25 cellular contexts compared by ENCODE assay signal in genomic region chr15:28013976-28014375, GRCh38.
DNase-seq lines count a peak whose midpoint lies in the region; ATAC-seq, FAIRE-seq and TF ChIP-seq lines count a peak whose summit lies in the region.
"Had no signal": no experiment of that assay in that cellular context is flagged by ENCODE, and none has a peak within 500 bp of the region (broad histone marks: within the 10 kb centered on the region; RNA-seq: fewer than 3 reads in every experiment).

No MANE protein-coding gene starts in this region.

- H3K4me1 ChIP-seq in colonic mucosa = no peaks in the 10 kb centered on the region
- H3K4me1 ChIP-seq in vagina = no peaks in the 10 kb centered on the region
- H3K4me1 ChIP-seq in kidney (ENCODE audit: control insufficient read depth in 1 of 2, insufficient read depth in 1 of 2, low read depth in 1 of 2, low read length in 2 of 2) = no peaks in the 10 kb centered on the region
- H3K4me1 ChIP-seq: BE2C had no signal

- no peak for FAIRE-seq in kidney (lab: Jason Lieb, UNC)
- FAIRE-seq: A204.1, G401.6, GM12891, GM19239 had no signal

- DNase-seq in colonic mucosa = peak; percentile 8
- DNase-seq in left lobe of liver (ENCODE audit: low spot score) = peak; percentile 30
- peak; percentile 68 for DNase-seq in mesenteric fat pad (ENCODE audit: low spot score)
- DNase-seq in vagina (ENCODE audit: extremely low spot score in 2 of 2) = peak; percentile 56 to 77
- DNase-seq in DMS79 (lab: John Stamatoyannopoulos, UW) = no peak
- no peak for DNase-seq in NCI-H1417 (lab: John Stamatoyannopoulos, UW)
- no peak for DNase-seq in kidney
- DNase-seq: 8988T; ACHN; BE2C; C1 segment of cervical spinal cord; CD4-positive, alpha-beta memory T cell; CD4-positive, CD25-positive, alpha-beta regulatory T cell; CD8-positive, alpha-beta memory T cell; COR-L47; DMS 273 treated with DMSO at 0.1 percent for 48 hours; DMS153; DMS53; DMS79 treated with DMSO at 0.1 percent for 48 hours; GF-D8 had no signal

- H3K9me3 ChIP-seq in colonic mucosa (no peaks in the 10 kb centered on the region), vagina (no peaks in the 10 kb centered on the region), kidney (ENCODE audit: control insufficient read depth in 1 of 2, low read length in 2 of 2) (no peaks in the 10 kb centered on the region)
- H3K9me3 ChIP-seq: BE2C had no signal

- H3K4me3 ChIP-seq in colonic mucosa (no peak overlapping the region), vagina (no peak overlapping the region), kidney (ENCODE audit: low read length in 2 of 2) (no peak overlapping the region)
- H3K4me3 ChIP-seq: BLaER1 had no signal

- intact Hi-C loops in colonic mucosa (cut with DNase I) (no loop called here), vagina (cut with DNase I) (no loop called here), kidney (cut with DNase I) (no loop called here)

- TF ChIP-seq CTCF in colonic mucosa (IDR thresholded peaks at IDR 0.05) (no peak), vagina (IDR thresholded peaks at IDR 0.05) (no peak), kidney (IDR thresholded peaks at IDR 0.05; ENCODE audit: borderline replicate concordance, extremely low read depth, insufficient read depth) (no peak)

- H3K27ac ChIP-seq in colonic mucosa = no peak overlapping the region
- H3K27ac ChIP-seq in vagina = no peak overlapping the region
- H3K27ac ChIP-seq in kidney (ENCODE audit: low read depth in 2 of 2, low read length in 2 of 2) = no peak overlapping the region
- H3K27ac ChIP-seq: BLaER1 had no signal

- no peaks in the 10 kb centered on the region for H3K27me3 ChIP-seq in colonic mucosa
- H3K27me3 ChIP-seq in vagina = no peaks in the 10 kb centered on the region
- H3K27me3 ChIP-seq: BE2C, BLaER1 had no signal

- H3K36me3 ChIP-seq in colonic mucosa (no peaks in the 10 kb centered on the region), vagina (no peaks in the 10 kb centered on the region), kidney (ENCODE audit: control insufficient read depth in 1 of 2, insufficient read depth in 2 of 2, low read length in 2 of 2) (no peaks in the 10 kb centered on the region)
- H3K36me3 ChIP-seq: BE2C, BLaER1 had no signal

- no peak overlapping the region for H3K9ac ChIP-seq in colonic mucosa (ENCODE audit: low read depth in 2 of 2, low read length in 2 of 2)
- no peak overlapping the region for H3K9ac ChIP-seq in kidney (ENCODE audit: low read length in 2 of 2)
- H3K9ac ChIP-seq: BLaER1 had no signal

- ATAC-seq in left lobe of liver = no peak

- no peak for TF ChIP-seq POLR2A in vagina (IDR thresholded peaks at IDR 0.05)

Comparison
In these comparisons a context has a peak if more than half of its experiments do, and no peak if none do; other contexts are left out.
1. DNase-seq: peak in colonic mucosa (single experiment), left lobe of liver (single experiment), mesenteric fat pad (single experiment) and vagina (2 of 2); none in DMS79 (single experiment), NCI-H1417 (0 of 3) and kidney (single experiment).